In the genomic region with DNA sequence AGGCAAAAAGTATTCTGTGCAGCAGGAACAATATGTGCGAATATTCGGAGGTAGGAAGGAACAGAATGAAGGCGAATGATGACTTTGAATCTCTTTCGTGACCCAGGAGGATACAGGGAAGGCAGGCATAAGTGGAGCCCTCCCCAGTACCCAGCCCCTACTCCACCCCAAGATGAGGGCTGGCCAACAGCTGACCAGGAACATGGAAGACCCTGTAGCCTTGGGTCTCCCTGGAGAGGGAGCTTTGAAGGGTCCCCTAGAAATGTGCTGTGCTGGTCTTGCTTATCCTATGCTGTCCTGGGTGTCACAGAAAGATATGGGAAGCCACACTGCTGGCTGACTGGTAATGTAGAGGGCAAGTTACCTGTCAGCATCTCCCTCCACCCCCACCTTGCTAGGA, we compare ENCODE assay signal across 8 cellular contexts.
"Had no signal": no experiment of that assay in that cellular context is flagged by ENCODE, and none has a peak within 500 bp of the region (broad histone marks: within the 10 kb centered on the region; RNA-seq: fewer than 3 reads in every experiment).

No MANE protein-coding gene starts in this region.

- DNase-seq: GDM1, GF-D8 had no signal

- ATAC-seq: GM12878 had no signal

- FAIRE-seq: G401.6, GM12878, GM12891, GM12892, GM18507, GM19239 had no signal

- H3K4me3 ChIP-seq: GM12878 had no signal
